ENCODE assay signal across 9 cellular contexts in genomic region chr14:59871166-59871495, GRCh38. TPM values are rescaled to one million over a fixed set of nuclear protein-coding genes. Genes with fewer than 3 reads are reported as not detected.
DNase-seq lines count a peak whose midpoint lies in the region; ATAC-seq lines count a peak whose summit lies in the region.
"Had no signal": no experiment of that assay in that cellular context is flagged by ENCODE, and none has a peak within 500 bp of the region (broad histone marks: within the 10 kb centered on the region; RNA-seq: fewer than 3 reads in every experiment).

No MANE protein-coding gene starts in this region.

- H3K4me1 Mint-ChIP-seq in T-helper 17 cell = peaks cover 10% of the 10 kb centered on the region

- DNase-seq in GM23248 (no peak), T-helper 17 cell (no peak), hepatic stellate cell (ENCODE audit: low spot score) (peak; percentile 12), EL (no peak), NCI-H510A (lab: John Stamatoyannopoulos, UW) (no peak), NCI-H82 treated with DMSO at 0.1 percent for 48 hours (lab: John Stamatoyannopoulos, UW; ENCODE audit: unreplicated experiment) (no peak)
- no peak for DNase-seq in activated CD8-positive, alpha-beta memory T cell treated with anti-CD3 and anti-CD28 coated beads, Interleukin-2, amount 50 U/mL, for 4 hours
- DNase-seq: activated CD4-positive, alpha-beta T cell treated with anti-CD3 and anti-CD28 coated beads for 4 hours had no signal

- peak overlapping the region; percentile 99 for H3K4me2 ChIP-seq in GM23248 (ENCODE audit: unreplicated experiment)

- 24 to 38% methylated on average over 4 of the region's 4 CpGs for WGBS in GM23248 (ENCODE audit: low coverage in 1 of 2, low lambda C conversion rate in 2 of 2, missing lambda C conversion rate in 2 of 2), 2 experiments

- H3K4me3 Mint-ChIP-seq in T-helper 17 cell = peak overlapping the region; percentile 92

- H3K9me2 ChIP-seq in GM23248 (ENCODE audit: insufficient read depth) = no peaks in the 10 kb centered on the region

- peaks cover 52% of the 10 kb centered on the region for H3K27me3 ChIP-seq in GM23248 (replicated peaks; ENCODE audit: insufficient read depth)

- H3K36me3 Mint-ChIP-seq in T-helper 17 cell (ENCODE audit: low read depth) = peaks cover 7% of the 10 kb centered on the region

- H3K36me3 ChIP-seq in GM23248 (ENCODE audit: low read depth) = no peaks in the 10 kb centered on the region

- peaks cover 53% of the 10 kb centered on the region for H3K27me3 Mint-ChIP-seq in T-helper 17 cell

- H3K27ac Mint-ChIP-seq in T-helper 17 cell = no peak overlapping the region

- no peaks in the 10 kb centered on the region for H3K79me2 ChIP-seq in GM23248 (ENCODE audit: insufficient read depth)

- H3K27ac ChIP-seq in GM23248 = no peak overlapping the region
- peak overlapping the region in 2 of 21 experiments; percentile 67 to 72 for H3K27ac ChIP-seq in skin epidermis

- peak overlapping the region; percentile 90 for H2AFZ ChIP-seq in GM23248

- H3K4me1 ChIP-seq in GM23248 (ENCODE audit: insufficient read depth) = no peaks in the 10 kb centered on the region

- in situ Hi-C loops in GM23248 (cut with MboI) = no loop called here

- H3K9me3 ChIP-seq in GM23248 (ENCODE audit: low read depth) (no peaks in the 10 kb centered on the region), T-helper 17 cell (ENCODE audit: control insufficient read depth, low read length, poor library complexity, severe bottlenecking) (no peaks in the 10 kb centered on the region)

- H4K20me1 ChIP-seq in GM23248 (ENCODE audit: insufficient read depth) = no peaks in the 10 kb centered on the region

- peak overlapping the region; percentile 74 for H3K4me3 ChIP-seq in GM23248
- peak overlapping the region in 5 of 7 experiments; percentile 43 to 58 (median 47) for H3K4me3 ChIP-seq in skin epidermis

- H3K9ac ChIP-seq in GM23248 = no peak overlapping the region

- no peaks in the 10 kb centered on the region for H3F3A ChIP-seq in GM23248 (ENCODE audit: insufficient read depth)

- no peak for ATAC-seq in T-helper 17 cell

RNA-seq across cellular contexts. Expression of gene RTN1, which starts 0.6 kb away (rescaled TPM):
- not detected in 2 replicates for total RNA-seq in GM23248 (2014; rRNA removed; shearing (Covaris generic))
- polyA plus RNA-seq in GM23248 (2016; fragmentation: Nextera tagmentation; extraction: Ambion mirVana) = 0.15 and 0.33 TPM in 2 replicates
- 1 to 10 TPM in 1 of 2 donors, under 1 TPM in 1; 0.60 to 3.4 TPM for total RNA-seq in T-helper 17 cell

RNA-seq across cellular contexts. Expression of gene LRRC9, which starts 48.8 kb away (rescaled TPM):
- total RNA-seq in GM23248 (2014; rRNA removed; shearing (Covaris generic)) = not detected in 2 replicates
- polyA plus RNA-seq in GM23248 (2016; fragmentation: Nextera tagmentation; extraction: Ambion mirVana) = not detected in 2 replicates
- not detected for total RNA-seq in T-helper 17 cell
